26 cellular contexts compared by ENCODE assay signal in genomic region chr12:8099235-8099634, GRCh38. TPM values are rescaled to one million over a fixed set of nuclear protein-coding genes. Genes with fewer than 3 reads are reported as not detected.
"Had no signal": no experiment of that assay in that cellular context is flagged by ENCODE, and none has a peak within 500 bp of the region (broad histone marks: within the 10 kb centered on the region; RNA-seq: fewer than 3 reads in every experiment).

No MANE protein-coding gene starts in this region.

- DNase-seq: cortex of kidney; dorsolateral prefrontal cortex; effector CD8-positive, alpha-beta T cell; heart left ventricle; hypothalamus; kidney glomerular epithelial cell; mesendoderm; naive B cell; occipital lobe; pancreas; right cardiac atrium; small intestine; stimulated activated CD4-positive, alpha-beta T cell treated with anti-CD3 and anti-CD28 coated beads, Interleukin-2, amount 100 ng/mL, for 48 hours; stimulated activated naive CD4-positive, alpha-beta T cell treated with Interleukin-2 at 50 U/mL for 16 hours; testis had no signal

- H3K27ac ChIP-seq: dorsolateral prefrontal cortex, heart left ventricle, pancreas, testis, tibial nerve had no signal

- H3K27me3 ChIP-seq: dorsolateral prefrontal cortex, heart left ventricle, pancreas, testis, tibial nerve had no signal

- H3K4me3 Mint-ChIP-seq: nephron had no signal

- H3K4me1 Mint-ChIP-seq: naive B cell, nephron had no signal

- H3K27ac Mint-ChIP-seq: nephron, progenitor cell of endocrine pancreas had no signal

- H3K9me3 ChIP-seq: pancreas, testis, tibial nerve had no signal

- H3K4me3 ChIP-seq: dorsolateral prefrontal cortex, heart left ventricle, pancreas, testis, tibial nerve had no signal

- H3K27me3 Mint-ChIP-seq: naive B cell, progenitor cell of endocrine pancreas had no signal

- H3K9me3 Mint-ChIP-seq: naive B cell had no signal

- H3K4me1 ChIP-seq: pancreas, testis, tibial nerve had no signal

- ATAC-seq: heart left ventricle, pancreas, right cardiac atrium had no signal

RNA-seq across cellular contexts. Expression of gene CLEC4A, which starts 24.2 kb away (rescaled TPM):
- total RNA-seq: glomerular endothelial cell, lung microvascular endothelial cell had no signal

RNA-seq across cellular contexts. Expression of gene C3AR1, which starts 33.1 kb away (rescaled TPM):
- total RNA-seq: glomerular endothelial cell, lung microvascular endothelial cell, progenitor cell of endocrine pancreas had no signal

RNA-seq across cellular contexts. Expression of gene ZNF705A, which starts 57.6 kb away (rescaled TPM):
- total RNA-seq: esophagus mucosa, fibroblast of lung, frontal cortex, glomerular endothelial cell, liver, lung microvascular endothelial cell, occipital lobe, pancreas, progenitor cell of endocrine pancreas, right cardiac atrium, subcutaneous adipose tissue, tibial nerve, ureter had no signal
- polyA plus RNA-seq: fibroblast of lung, heart left ventricle, liver, pancreas, right cardiac atrium, small intestine had no signal
